8 cellular contexts compared by ENCODE assay signal in the genomic region with DNA sequence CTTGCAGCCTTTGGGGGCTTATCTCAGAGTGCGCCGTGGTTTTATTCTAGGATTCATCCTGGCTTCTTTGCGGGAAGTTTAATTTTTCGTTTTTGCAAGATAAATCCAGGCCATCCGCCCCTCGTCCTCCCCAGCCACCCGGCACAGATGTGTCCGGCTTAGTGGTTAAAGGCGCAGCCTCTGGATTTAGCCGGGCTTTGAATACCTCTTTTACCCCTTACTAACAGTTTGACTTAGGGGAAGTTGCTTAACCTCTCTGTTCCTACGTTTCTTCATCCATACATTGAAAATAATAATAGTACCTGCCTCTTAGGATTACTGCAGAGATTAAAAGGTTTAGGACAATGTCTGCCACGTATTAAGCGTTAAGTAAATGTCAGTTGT. TPM values are rescaled to one million over a fixed set of nuclear protein-coding genes. Genes with fewer than 3 reads are reported as not detected.
DNase-seq lines count a peak whose midpoint lies in the region; ATAC-seq and TF ChIP-seq lines count a peak whose summit lies in the region.

No MANE protein-coding gene starts in this region.

- no peaks in the 10 kb centered on the region for H3K27me3 ChIP-seq in BLaER1 treated with 17β-estradiol and CSF1 and Interleukin-3, amounts not matched to agents 10 nM and 100 nM
- H3K27me3 ChIP-seq in fibroblast of lung (ENCODE audit: control insufficient read depth, insufficient read depth, low read length): no peaks in the 10 kb centered on the region

- H3K9me3 Mint-ChIP-seq in T-helper 2 cell treated with Interferon-gamma antibody and Interleukin-4, amounts not matched to agents 5 μg/mL and 100 μg/mL, for 36 hours: no peaks in the 10 kb centered on the region
- H3K9me3 Mint-ChIP-seq in neural crest cell: no peaks in the 10 kb centered on the region

- H3K9me3 ChIP-seq in BLaER1 treated with 17β-estradiol and CSF1 and Interleukin-3, amounts not matched to agents 10 nM and 100 nM (replicated peaks in 1 of 11): no peaks in the 10 kb centered on the region; a peak in 1 of 22 replicates
- no peaks in the 10 kb centered on the region for H3K9me3 ChIP-seq in fibroblast of lung (ENCODE audit: control insufficient read depth, insufficient read depth, low read depth, low read length)

- peaks cover 34% of the 10 kb centered on the region for H3K36me3 Mint-ChIP-seq in T-helper 2 cell treated with Interferon-gamma antibody and Interleukin-4, amounts not matched to agents 5 μg/mL and 100 μg/mL, for 36 hours (ENCODE audit: low read depth)
- H3K36me3 Mint-ChIP-seq in neural crest cell (ENCODE audit: low read depth): peaks cover 14% of the 10 kb centered on the region

- no peak for TF ChIP-seq CTCF in fibroblast of lung (conservative IDR thresholded peaks at IDR 0.05 in 1 of 2, IDR thresholded peaks at IDR 0.05 in 1 of 2; ENCODE audit: low read depth in 1 of 2, low read length in 2 of 2)
- no peak for TF ChIP-seq CTCF in neural crest cell (conservative IDR thresholded peaks at IDR 0.05)

- H3K4me3 ChIP-seq in BLaER1 treated with 17β-estradiol and CSF1 and Interleukin-3, amounts not matched to agents 10 nM and 100 nM: peak overlapping the region; percentile 75 to 98 (median 94)
- H3K4me3 ChIP-seq in fibroblast of lung (replicated peaks in 1 of 4; ENCODE audit: control extremely low read depth in 1 of 4, insufficient read depth in 1 of 4, low read depth in 3 of 4, low read length in 4 of 4): peak overlapping the region; percentile 77 to 94 (median 88)

- H3K79me2 ChIP-seq in fibroblast of lung (ENCODE audit: control insufficient read depth, insufficient read depth, low read length): peaks cover 51% of the 10 kb centered on the region

- H3K4me3 Mint-ChIP-seq in T-helper 2 cell treated with Interferon-gamma antibody and Interleukin-4, amounts not matched to agents 5 μg/mL and 100 μg/mL, for 36 hours: peak overlapping the region; percentile 98
- peak overlapping the region; percentile 96 for H3K4me3 Mint-ChIP-seq in neural crest cell

- H3K9ac ChIP-seq in BLaER1 treated with 17β-estradiol and CSF1 and Interleukin-3, amounts not matched to agents 10 nM and 100 nM: peak overlapping the region; percentile 80 to 96 (median 90)
- peak overlapping the region; percentile 91 for H3K9ac ChIP-seq in fibroblast of lung (ENCODE audit: insufficient read depth, low read length)

- H3K4me1 ChIP-seq in BLaER1 treated with 17β-estradiol and CSF1 and Interleukin-3, amounts not matched to agents 10 nM and 100 nM: peaks cover 10 to 27% (median 22%) of the 10 kb centered on the region in 10 experiments; a peak in 19 of 20 replicates
- peaks cover 13% of the 10 kb centered on the region for H3K4me1 ChIP-seq in fibroblast of lung (ENCODE audit: control insufficient read depth, extremely low read depth, insufficient read depth, low read length)

- H2AFZ ChIP-seq in fibroblast of lung (ENCODE audit: low read length): peak overlapping the region; percentile 77

- DNase-seq in HS-27A (ENCODE audit: low read depth) (peak; percentile 11), fibroblast of lung (ENCODE audit: low read depth in 2 of 2) (peak in 1 of 2 donors; percentile 34), neural crest cell (ENCODE audit: low read depth, low spot score) (no peak), SHP77 treated with DMSO at 0.1 percent for 48 hours (lab: John Stamatoyannopoulos, UW) (no peak)
- no peak for DNase-seq in T-helper 2 cell treated with Interferon-gamma antibody and Interleukin-4, amounts not matched to agents 5 μg/mL and 100 μg/mL, for 36 hours (ENCODE audit: low spot score)

- H3K4me1 Mint-ChIP-seq in T-helper 2 cell treated with Interferon-gamma antibody and Interleukin-4, amounts not matched to agents 5 μg/mL and 100 μg/mL, for 36 hours (ENCODE audit: low read depth): peaks cover 38% of the 10 kb centered on the region
- peaks cover 30% of the 10 kb centered on the region for H3K4me1 Mint-ChIP-seq in neural crest cell

- no peak for TF ChIP-seq POLR2A in GM18505 (IDR thresholded peaks at IDR 0.05; ENCODE audit: borderline replicate concordance, extremely low read depth, insufficient read depth, insufficient read length)

- ATAC-seq in GM18505 (IDR thresholded peaks at IDR 0.05; ENCODE audit: unreplicated experiment) (peak; percentile 14), GM21360 (IDR thresholded peaks at IDR 0.05; ENCODE audit: unreplicated experiment) (no peak)

- H3K27ac ChIP-seq in BLaER1 treated with 17β-estradiol and CSF1 and Interleukin-3, amounts not matched to agents 10 nM and 100 nM: peak overlapping the region; percentile 49 to 97 (median 87)
- H3K27ac ChIP-seq in fibroblast of lung (ENCODE audit: insufficient read depth, low read length): peak overlapping the region; percentile 98

- peaks cover 7 to 38% (median 26%) of the 10 kb centered on the region in 11 experiments; a peak in 21 of 22 replicates for H3K36me3 ChIP-seq in BLaER1 treated with 17β-estradiol and CSF1 and Interleukin-3, amounts not matched to agents 10 nM and 100 nM
- H3K36me3 ChIP-seq in fibroblast of lung (ENCODE audit: control insufficient read depth, insufficient read depth, low read length): peaks cover 1% of the 10 kb centered on the region

- H3K27me3 Mint-ChIP-seq in T-helper 2 cell treated with Interferon-gamma antibody and Interleukin-4, amounts not matched to agents 5 μg/mL and 100 μg/mL, for 36 hours (ENCODE audit: low read depth): peaks cover under 1% of the 10 kb centered on the region
- no peaks in the 10 kb centered on the region for H3K27me3 Mint-ChIP-seq in neural crest cell (ENCODE audit: low read depth)

- peak overlapping the region; percentile 99 for H3K27ac Mint-ChIP-seq in T-helper 2 cell treated with Interferon-gamma antibody and Interleukin-4, amounts not matched to agents 5 μg/mL and 100 μg/mL, for 36 hours
- peak overlapping the region; percentile 99 for H3K27ac Mint-ChIP-seq in neural crest cell (ENCODE audit: unreplicated experiment)

- H4K20me1 ChIP-seq in BLaER1 treated with 17β-estradiol and CSF1 and Interleukin-3, amounts not matched to agents 10 nM and 100 nM: no peaks in the 10 kb centered on the region
- H4K20me1 ChIP-seq in fibroblast of lung (ENCODE audit: control insufficient read depth, extremely low read depth, insufficient read depth, low read length): no peaks in the 10 kb centered on the region

- peak overlapping the region; percentile 70 to 88 (median 81) for H3K4me2 ChIP-seq in BLaER1 treated with 17β-estradiol and CSF1 and Interleukin-3, amounts not matched to agents 10 nM and 100 nM
- H3K4me2 ChIP-seq in fibroblast of lung (ENCODE audit: extremely low read depth, insufficient read depth, low read length): peak overlapping the region; percentile 74

RNA-seq across cellular contexts. Expression of a gene that starts 0.7 kb away (rescaled TPM):
- total RNA-seq in fibroblast of lung (14.6 and 34.5 TPM in 2 replicates), neural crest cell (79.6 and 82.0 TPM in 2 replicates)
- 20.5 and 51.6 TPM in 2 replicates for polyA plus RNA-seq in fibroblast of lung
- 13.0 and 31.7 TPM in 2 replicates for polyA plus RNA-seq in fibroblast of lung (2012)
- polyA minus RNA-seq in fibroblast of lung (ENCODE audit: low replicate concordance): 2.5 and 12.9 TPM in 2 replicates

RNA-seq across cellular contexts. Expression of a gene that starts 40.3 kb away (rescaled TPM):
- total RNA-seq in fibroblast of lung: 3.1 and 9.9 TPM in 2 replicates
- 11.4 and 42.4 TPM in 2 replicates for polyA plus RNA-seq in fibroblast of lung
- polyA plus RNA-seq in fibroblast of lung (2012): 6.7 and 22.7 TPM in 2 replicates
- polyA minus RNA-seq in fibroblast of lung (ENCODE audit: low replicate concordance): 5.5 and 21.2 TPM in 2 replicates
- total RNA-seq in neural crest cell: 1.8 and 2.3 TPM in 2 replicates
